In the genomic region with DNA sequence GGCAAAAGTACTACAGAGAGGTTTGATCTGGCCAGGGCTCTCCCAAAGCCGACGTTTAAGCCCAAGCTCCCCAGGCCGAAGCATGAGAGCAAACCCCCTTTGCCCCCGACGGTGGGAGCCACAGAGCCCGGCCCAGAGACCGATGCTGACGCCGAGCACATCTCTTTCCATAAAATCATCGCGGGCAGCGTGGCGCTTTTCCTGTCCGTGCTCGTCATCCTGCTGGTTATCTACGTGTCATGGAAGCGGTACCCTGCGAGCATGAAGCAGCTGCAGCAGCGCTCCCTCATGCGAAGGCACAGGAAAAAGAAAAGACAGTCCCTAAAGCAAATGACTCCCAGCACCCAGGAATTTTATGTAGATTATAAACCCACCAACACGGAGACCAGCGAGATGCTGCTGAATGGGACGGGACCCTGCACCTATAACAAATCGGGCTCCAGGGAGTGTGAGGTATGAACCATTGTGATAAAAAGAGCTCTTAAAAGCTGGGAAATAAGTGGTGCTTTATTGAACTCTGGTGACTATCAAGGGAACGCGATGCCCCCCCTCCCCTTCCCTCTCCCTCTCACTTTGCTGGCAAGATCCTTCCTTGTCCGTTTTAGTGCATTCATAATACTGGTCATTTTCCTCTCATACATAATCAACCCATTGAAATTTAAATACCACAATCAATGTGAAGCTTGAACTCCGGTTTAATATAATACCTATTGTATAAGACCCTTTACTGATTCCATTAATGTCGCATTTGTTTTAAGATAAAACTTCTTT, we compare ENCODE assay signal across 11 cellular contexts. TPM values are rescaled to one million over a fixed set of nuclear protein-coding genes. Genes with fewer than 3 reads are reported as not detected.
DNase-seq lines count a peak whose midpoint lies in the region; TF ChIP-seq lines count a peak whose summit lies in the region.
"Had no signal": no experiment of that assay in that cellular context is flagged by ENCODE, and none has a peak within 500 bp of the region (broad histone marks: within the 10 kb centered on the region; RNA-seq: fewer than 3 reads in every experiment).

No MANE protein-coding gene starts in this region.

- peak overlapping the region; percentile 69 for H3K4me3 Mint-ChIP-seq in chondrocyte (ENCODE audit: unreplicated experiment)
- H3K4me3 Mint-ChIP-seq: stimulated activated naive CD8-positive, alpha-beta T cell treated with anti-CD3 and anti-CD28 coated beads, Interleukin-15, Interleukin-2, amounts not matched to agents 100 ng/mL and 50 ng/mL, for 24 hours had no signal

- no peaks in the 10 kb centered on the region for H4K20me1 ChIP-seq in smooth muscle cell (ENCODE audit: low read depth)

- H3F3A ChIP-seq in smooth muscle cell (ENCODE audit: low read depth), result no peaks in the 10 kb centered on the region

- WGBS in smooth muscle cell (ENCODE audit: low lambda C conversion rate), result 14% methylated on average over 29 of the region's 29 CpGs

- no peaks in the 10 kb centered on the region for H3K36me3 Mint-ChIP-seq in chondrocyte (ENCODE audit: low read depth)

- H2AFZ ChIP-seq in smooth muscle cell (ENCODE audit: low read depth), result peak overlapping the region; percentile 78

- H3K9me3 Mint-ChIP-seq in chondrocyte (ENCODE audit: low read depth), result no peaks in the 10 kb centered on the region
- H3K9me3 Mint-ChIP-seq: stimulated activated naive CD8-positive, alpha-beta T cell treated with anti-CD3 and anti-CD28 coated beads, Interleukin-15, Interleukin-2, amounts not matched to agents 100 ng/mL and 50 ng/mL, for 24 hours had no signal

- H3K27me3 Mint-ChIP-seq in chondrocyte (ENCODE audit: low read depth), result peaks cover 36% of the 10 kb centered on the region

- TF ChIP-seq CTCF in chondrocyte (IDR thresholded peaks at IDR 0.05), result peak; percentile 15
- TF ChIP-seq CTCF in kidney epithelial cell (IDR thresholded peaks at IDR 0.05; ENCODE audit: insufficient read depth, low read length, poor library complexity, severe bottlenecking), result no peak
- TF ChIP-seq CTCF in smooth muscle cell (IDR thresholded peaks at IDR 0.05; ENCODE audit: borderline replicate concordance, insufficient read depth, poor library complexity, severe bottlenecking), result no peak

- peaks cover 17% of the 10 kb centered on the region for H3K4me1 Mint-ChIP-seq in chondrocyte (ENCODE audit: low read depth)

- H3K9me3 ChIP-seq in smooth muscle cell (replicated peaks; ENCODE audit: low read depth), result no peaks in the 10 kb centered on the region

- peak overlapping the region; percentile 82 for H3K4me2 ChIP-seq in smooth muscle cell

- no peaks in the 10 kb centered on the region for H3K36me3 ChIP-seq in kidney epithelial cell (ENCODE audit: control insufficient read depth, insufficient read depth, low read length)
- no peaks in the 10 kb centered on the region for H3K36me3 ChIP-seq in smooth muscle cell (ENCODE audit: low read depth)

- H3K79me2 ChIP-seq in smooth muscle cell (ENCODE audit: low read depth), result no peaks in the 10 kb centered on the region

- H3K27me3 ChIP-seq in kidney epithelial cell (ENCODE audit: control insufficient read depth, insufficient read depth, low read length) (peaks cover 22% of the 10 kb centered on the region), smooth muscle cell (ENCODE audit: low read depth) (peaks cover 42% of the 10 kb centered on the region)

- H3K27ac ChIP-seq in smooth muscle cell (ENCODE audit: low read depth), result no peak overlapping the region

- DNase-seq in NCI-H1092 treated with DMSO at 0.1 percent for 48 hours (lab: John Stamatoyannopoulos, UW), result peak; percentile 1
- DNase-seq in NCI-H1092 (lab: John Stamatoyannopoulos, UW), result no peak
- DNase-seq in chondrocyte (ENCODE audit: low spot score), result no peak
- no peak for DNase-seq in kidney epithelial cell (ENCODE audit: low read depth)
- DNase-seq in smooth muscle cell (lab: John Stamatoyannopoulos, UW; ENCODE audit: unreplicated experiment), result no peak
- DNase-seq in T-helper 1 cell, result no peak
- DNase-seq in ACHN, result no peak
- DNase-seq in activated CD8-positive, alpha-beta memory T cell treated with anti-CD3 and anti-CD28 coated beads for 24 hours, result no peak
- DNase-seq: NCI-H524 treated with DMSO at 0.1 percent for 48 hours, small intestine had no signal

- H3K4me1 ChIP-seq in smooth muscle cell (ENCODE audit: low read depth), result peaks cover 14% of the 10 kb centered on the region

- H3K4me3 ChIP-seq in kidney epithelial cell (ENCODE audit: low read depth, low read length), result peak overlapping the region; percentile 7
- peak overlapping the region; percentile 41 for H3K4me3 ChIP-seq in smooth muscle cell

- no peak overlapping the region for H3K9ac ChIP-seq in smooth muscle cell (ENCODE audit: low read depth)

- in situ Hi-C loops in ACHN (cut with HindIII; ENCODE audit: low pct_ligation_motif_present, low pct_unique_long_range_greater_than_20kb, low sequenced_read_pairs), result no loop called here

- H3K27ac Mint-ChIP-seq in chondrocyte (ENCODE audit: unreplicated experiment), result no peak overlapping the region
- H3K27ac Mint-ChIP-seq: stimulated activated naive CD8-positive, alpha-beta T cell treated with anti-CD3 and anti-CD28 coated beads, Interleukin-15, Interleukin-2, amounts not matched to agents 100 ng/mL and 50 ng/mL, for 24 hours had no signal

RNA-seq across cellular contexts. Expression of a gene that starts 2.3 kb away (rescaled TPM):
- total RNA-seq in chondrocyte, result 0.15 TPM in 1 of 3 replicates, not detected in the others
- total RNA-seq in kidney epithelial cell, result not detected in 2 replicates
- total RNA-seq in smooth muscle cell, result not detected in 2 replicates
- polyA plus RNA-seq in smooth muscle cell, result 0.30 TPM in 1 of 2 replicates, not detected in the other
